In the genomic region with DNA sequence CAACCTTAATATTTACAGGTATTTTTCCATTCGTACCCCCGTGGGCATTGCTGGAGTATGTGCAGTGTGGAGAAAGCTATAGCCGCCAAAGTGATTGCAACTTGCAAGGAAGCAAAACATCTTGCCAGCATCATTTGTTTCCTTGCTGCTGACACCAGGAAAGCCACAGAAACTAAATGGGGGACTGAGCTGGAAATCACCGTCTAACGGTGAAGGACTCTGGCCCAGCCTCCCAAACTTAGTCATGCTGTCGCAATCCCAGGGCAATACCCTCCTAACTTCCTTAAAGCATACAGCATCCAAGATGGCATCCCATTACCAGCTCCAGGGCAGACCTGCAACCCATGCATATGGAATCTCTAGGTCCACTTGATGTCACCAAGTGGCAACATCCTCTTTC, we compare ENCODE assay signal across 33 cellular contexts. TPM values are rescaled to one million over a fixed set of nuclear protein-coding genes. Genes with fewer than 3 reads are reported as not detected.
DNase-seq lines count a peak whose midpoint lies in the region; ATAC-seq and TF ChIP-seq lines count a peak whose summit lies in the region.
"Had no signal": no experiment of that assay in that cellular context is flagged by ENCODE, and none has a peak within 500 bp of the region (broad histone marks: within the 10 kb centered on the region; RNA-seq: fewer than 3 reads in every experiment).

No MANE protein-coding gene starts in this region.

- H3K36me3 Mint-ChIP-seq in MCF 10A (ENCODE audit: insufficient read depth, unreplicated experiment): no peaks in the 10 kb centered on the region
- H3K36me3 Mint-ChIP-seq: CD4-positive, CD25-positive, alpha-beta regulatory T cell; memory B cell; stimulated activated effector memory CD8-positive, alpha-beta T cell treated with anti-CD3 and anti-CD28 coated beads, Interleukin-12 subunit alpha, Interleukin-12 subunit beta, amount 100 ng/mL, for 72 hours had no signal

- CTCF ChIA-PET in MCF 10A (lab: Yijun Ruan, JAX): no interaction called here
- CTCF ChIA-PET in mammary epithelial cell (lab: Charles Lee; ENCODE audit: low non-redundant PET): no interaction called here

- H3K4me1 ChIP-seq in mammary epithelial cell (ENCODE audit: insufficient read depth, low read length): no peaks in the 10 kb centered on the region
- H3K4me1 ChIP-seq in upper lobe of right lung: no peaks in the 10 kb centered on the region
- H3K4me1 ChIP-seq: esophagus muscularis mucosa, sigmoid colon had no signal

- no peak overlapping the region for H3K9ac ChIP-seq in mammary epithelial cell (ENCODE audit: insufficient read depth, low read length)
- H3K9ac ChIP-seq: SK-N-SH had no signal

- intact Hi-C loops in MCF 10A (cut with micrococcal nuclease) (no loop called here), mammary epithelial cell (cut with micrococcal nuclease) (no loop called here), upper lobe of right lung (cut with DNase I) (no loop called here)

- POLR2A ChIA-PET in MCF 10A (lab: Yijun Ruan, JAX): no interaction called here

- no peaks in the 10 kb centered on the region for H3K36me3 ChIP-seq in mammary epithelial cell (ENCODE audit: insufficient read depth, low read length)
- no peaks in the 10 kb centered on the region for H3K36me3 ChIP-seq in upper lobe of right lung
- H3K36me3 ChIP-seq: esophagus muscularis mucosa, sigmoid colon, suprapubic skin, WERI-Rb-1 had no signal

- BruUV-seq in MCF 10A (replicated peaks; lab: Mats Ljungman, UMichigan): no TSS peak
- no TSS peak for BruUV-seq in mammary epithelial cell (replicated peaks; lab: Mats Ljungman, UMichigan)

- in situ Hi-C loops in mammary epithelial cell (cut with MboI; ENCODE audit: low sequenced_read_pairs in 2 of 2): no loop called here

- H3K79me2 ChIP-seq in mammary epithelial cell (ENCODE audit: insufficient read depth, low read length): no peaks in the 10 kb centered on the region

- H3K27ac Mint-ChIP-seq in MCF 10A (ENCODE audit: low read depth, unreplicated experiment): peak overlapping the region; percentile 80
- H3K27ac Mint-ChIP-seq: activated CD4-positive, alpha-beta T cell treated with anti-CD3 and anti-CD28 coated beads, Interleukin-2, amount 10 ng/mL, durations not matched to agents 24 days and 14 days; activated naive CD8-positive, alpha-beta T cell treated with anti-CD3 and anti-CD28 coated beads, Interleukin-2, amount 50 U/mL, for 24 hours; activated T-cell treated with anti-CD3 and anti-CD28 coated beads, Interleukin-2, amount 50 U/mL, for 24 hours; CD4-positive, CD25-positive, alpha-beta regulatory T cell; GM23338; IgD-negative memory B cell; immature natural killer cell; memory B cell; stimulated activated effector memory CD8-positive, alpha-beta T cell treated with anti-CD3 and anti-CD28 coated beads, Interleukin-12 subunit alpha, Interleukin-12 subunit beta, amount 100 ng/mL, for 72 hours had no signal

- H3K27ac ChIP-seq in mammary epithelial cell (ENCODE audit: insufficient read depth, low read depth, low read length): no peak overlapping the region
- no peak overlapping the region for H3K27ac ChIP-seq in upper lobe of right lung
- H3K27ac ChIP-seq: 22Rv1, esophagus muscularis mucosa, sigmoid colon, suprapubic skin, WERI-Rb-1 had no signal

- H3K4me3 ChIP-seq in mammary epithelial cell (replicated peaks in 1 of 3; ENCODE audit: insufficient read depth in 1 of 3, low read depth in 2 of 3, low read length in 3 of 3): no peak overlapping the region
- no peak overlapping the region for H3K4me3 ChIP-seq in upper lobe of right lung
- H3K4me3 ChIP-seq: esophagus muscularis mucosa, GM23338, sigmoid colon, suprapubic skin had no signal

- WGBS in mammary epithelial cell (ENCODE audit: low coverage, missing lambda C conversion rate): 73% methylated on average over 6 of the region's 6 CpGs

- DNase-seq in MCF 10A (ENCODE audit: unreplicated experiment): peak; percentile 8
- DNase-seq in mammary epithelial cell: no peak
- DNase-seq in OCI-M1 (lab: John Stamatoyannopoulos, UW): peak; percentile 7
- no peak for DNase-seq in upper lobe of right lung
- no peak for DNase-seq in activated effector memory CD4-positive, alpha-beta T cell treated with Interleukin-2 at 50 U/mL for 16 hours
- DNase-seq in NCI-H187 treated with DMSO at 0.1 percent for 48 hours (lab: John Stamatoyannopoulos, UW): no peak
- DNase-seq in midbrain (lab: John Stamatoyannopoulos, UW): no peak
- DNase-seq: activated CD4-positive, alpha-beta T cell treated with anti-CD3 and anti-CD28 coated beads, Interleukin-2, amount 10 ng/mL, durations not matched to agents 24 days and 14 days; activated gamma-delta T cell treated with Interleukin-2 at 50 U/mL for 16 hours; activated naive CD8-positive, alpha-beta T cell treated with anti-CD3 and anti-CD28 coated beads, Interleukin-2, amount 50 U/mL, for 24 hours; activated T-cell treated with anti-CD3 and anti-CD28 coated beads, Interleukin-2, amount 50 U/mL, for 24 hours; CD4-positive, CD25-positive, alpha-beta regulatory T cell; central memory CD4-positive, alpha-beta T cell; dermis blood vessel endothelial cell; foreskin melanocyte; hypothalamus; immature natural killer cell; left colon; NCI-H1417 treated with DMSO at 0.1 percent for 48 hours; NCI-H774; sigmoid colon; SK-N-SH; stimulated activated CD4-positive, alpha-beta T cell treated with anti-CD3 and anti-CD28 coated beads, Interleukin-4, amount 100 ng/mL, for 24 hours; WERI-Rb-1 had no signal

- no peak overlapping the region for H3K4me2 ChIP-seq in mammary epithelial cell (ENCODE audit: insufficient read depth, low read depth, low read length)
- H3K4me2 ChIP-seq: GM23338, SK-N-SH had no signal

- dilution Hi-C loops in mammary epithelial cell (cut with HindIII; ENCODE audit: low sequenced_read_pairs): no loop called here

- peaks cover 32% of the 10 kb centered on the region for H3K4me1 Mint-ChIP-seq in MCF 10A (ENCODE audit: insufficient read depth, unreplicated experiment)
- H3K4me1 Mint-ChIP-seq: activated CD4-positive, alpha-beta T cell treated with anti-CD3 and anti-CD28 coated beads, Interleukin-2, amount 10 ng/mL, durations not matched to agents 24 days and 14 days; CD4-positive, CD25-positive, alpha-beta regulatory T cell; GM23338; immature natural killer cell; memory B cell; stimulated activated effector memory CD8-positive, alpha-beta T cell treated with anti-CD3 and anti-CD28 coated beads, Interleukin-12 subunit alpha, Interleukin-12 subunit beta, amount 100 ng/mL, for 72 hours had no signal

- H3K4me3 Mint-ChIP-seq in MCF 10A (ENCODE audit: unreplicated experiment): no peak overlapping the region
- H3K4me3 Mint-ChIP-seq: activated CD4-positive, alpha-beta T cell treated with anti-CD3 and anti-CD28 coated beads, Interleukin-2, amount 10 ng/mL, durations not matched to agents 24 days and 14 days; activated naive CD8-positive, alpha-beta T cell treated with anti-CD3 and anti-CD28 coated beads, Interleukin-2, amount 50 U/mL, for 24 hours; activated T-cell treated with anti-CD3 and anti-CD28 coated beads, Interleukin-2, amount 50 U/mL, for 24 hours; CD4-positive, CD25-positive, alpha-beta regulatory T cell; GM23338; immature natural killer cell; memory B cell; stimulated activated effector memory CD8-positive, alpha-beta T cell treated with anti-CD3 and anti-CD28 coated beads, Interleukin-12 subunit alpha, Interleukin-12 subunit beta, amount 100 ng/mL, for 72 hours had no signal

- H4K20me1 ChIP-seq in mammary epithelial cell (ENCODE audit: insufficient read depth, low read length): no peaks in the 10 kb centered on the region

- H3K9me3 Mint-ChIP-seq in MCF 10A (ENCODE audit: unreplicated experiment): no peaks in the 10 kb centered on the region
- H3K9me3 Mint-ChIP-seq: GM23338 had no signal

- H2AFZ ChIP-seq in mammary epithelial cell (ENCODE audit: low read depth, low read length): no peak overlapping the region
- H2AFZ ChIP-seq: GM23338 had no signal

- H3K27me3 ChIP-seq in mammary epithelial cell (ENCODE audit: insufficient read depth, low read length): no peaks in the 10 kb centered on the region
- H3K27me3 ChIP-seq in upper lobe of right lung: no peaks in the 10 kb centered on the region
- H3K27me3 ChIP-seq: esophagus muscularis mucosa, sigmoid colon, suprapubic skin had no signal

- H3K27me3 Mint-ChIP-seq in MCF 10A (ENCODE audit: insufficient read depth, unreplicated experiment): peaks cover 4% of the 10 kb centered on the region
- H3K27me3 Mint-ChIP-seq: activated CD4-positive, alpha-beta T cell treated with anti-CD3 and anti-CD28 coated beads, Interleukin-2, amount 10 ng/mL, durations not matched to agents 24 days and 14 days; CD4-positive, CD25-positive, alpha-beta regulatory T cell had no signal

- TF ChIP-seq CTCF in MCF 10A (IDR thresholded peaks at IDR 0.05; ENCODE audit: unreplicated experiment): no peak
- no peak for TF ChIP-seq CTCF in mammary epithelial cell (conservative IDR thresholded peaks at IDR 0.05 in 1 of 2, IDR thresholded peaks at IDR 0.05 in 1 of 2; ENCODE audit: extremely low read depth in 1 of 2, insufficient read depth in 1 of 2, low read depth in 1 of 2, low read length in 2 of 2)
- no peak for TF ChIP-seq CTCF in upper lobe of right lung (IDR thresholded peaks at IDR 0.05)

- ATAC-seq in HG03442 (IDR thresholded peaks at IDR 0.05; ENCODE audit: unreplicated experiment) (peak; percentile 37), upper lobe of right lung (peak; percentile 40)
- ATAC-seq: activated naive CD8-positive, alpha-beta T cell treated with anti-CD3 and anti-CD28 coated beads, Interleukin-2, amount 50 U/mL, for 24 hours; GM23338; left colon; stimulated activated effector memory CD8-positive, alpha-beta T cell treated with anti-CD3 and anti-CD28 coated beads, Interleukin-12 subunit alpha, Interleukin-12 subunit beta, amount 100 ng/mL, for 72 hours had no signal

- H3K9me3 ChIP-seq in mammary epithelial cell (replicated peaks; ENCODE audit: insufficient read depth, low read length) (peaks cover 27% of the 10 kb centered on the region), upper lobe of right lung (no peaks in the 10 kb centered on the region)
- H3K9me3 ChIP-seq: esophagus muscularis mucosa, sigmoid colon, SK-N-SH, suprapubic skin had no signal

RNA-seq across cellular contexts. Expression of a gene that starts 8.5 kb away (rescaled TPM):
- total RNA-seq in MCF 10A (2022) (not detected in 2 replicates), mammary epithelial cell (not detected), upper lobe of right lung (not detected)
- polyA plus RNA-seq in mammary epithelial cell: not detected
- polyA minus RNA-seq in mammary epithelial cell: not detected
- total RNA-seq: activated CD4-positive, alpha-beta T cell treated with anti-CD3 and anti-CD28 coated beads, Interleukin-2, amount 10 ng/mL, durations not matched to agents 24 days and 14 days; left colon; sigmoid colon; T-helper 2 cell treated with Interferon-gamma antibody and Interleukin-4, amounts not matched to agents 100 ng/mL and 5 ng/mL, for 36 hours had no signal
- polyA plus RNA-seq: CD4-positive, CD25-positive, alpha-beta regulatory T cell; IgD-negative memory B cell; immature natural killer cell; SK-N-SH had no signal

Comparison
In these comparisons a context has a peak if more than half of its experiments do, and no peak if none do; other contexts are left out.
1. DNase-seq: peak in MCF 10A (single experiment) and OCI-M1 (single experiment); none in mammary epithelial cell (single experiment), upper lobe of right lung (single experiment), activated effector memory CD4-positive, alpha-beta T cell treated with Interleukin-2 at 50 U/mL for 16 hours (single experiment), NCI-H187 treated with DMSO at 0.1 percent for 48 hours (single experiment) and midbrain (single experiment).